ENCODE assay signal across 15 cellular contexts in the genomic region with DNA sequence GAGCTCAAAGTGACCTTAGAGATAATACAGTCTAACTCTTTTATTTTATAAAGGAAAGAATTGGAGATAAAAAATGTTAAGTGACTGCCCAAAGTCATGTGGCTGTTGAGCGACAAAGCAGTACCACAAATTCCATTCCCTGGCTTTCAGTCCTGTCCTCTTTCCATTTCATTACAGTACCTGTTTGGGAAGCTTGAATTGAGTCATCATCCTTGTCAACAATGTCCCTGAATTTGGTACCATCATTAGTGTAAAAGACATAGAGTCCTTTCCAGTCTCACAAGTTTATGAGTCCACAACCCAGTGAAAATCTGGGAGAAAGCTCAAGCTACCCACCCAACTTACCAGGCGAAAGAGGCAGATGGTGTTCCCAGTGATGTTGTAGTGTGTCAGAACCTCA. TPM values are rescaled to one million over a fixed set of nuclear protein-coding genes. Genes with fewer than 3 reads are reported as not detected.
"Had no signal": no experiment of that assay in that cellular context is flagged by ENCODE, and none has a peak within 500 bp of the region (broad histone marks: within the 10 kb centered on the region; RNA-seq: fewer than 3 reads in every experiment).

No MANE protein-coding gene starts in this region.

- DNase-seq: activated effector memory CD4-positive, alpha-beta T cell treated with Interleukin-2 at 50 U/mL for 16 hours; amniotic stem cell; brain microvascular endothelial cell; glutamatergic neuron; left lung; posterior cingulate gyrus; thyroid gland had no signal

- H3K9me3 Mint-ChIP-seq: stimulated activated effector memory CD8-positive, alpha-beta T cell treated with anti-CD3 and anti-CD28 coated beads, Interleukin-12 subunit alpha, Interleukin-12 subunit beta, amount 100 ng/mL, for 72 hours had no signal

- H3K27ac ChIP-seq: brain microvascular endothelial cell, esophagus muscularis mucosa, left lung, neutrophil had no signal

- H3K27me3 Mint-ChIP-seq: memory B cell had no signal

- H3K9me3 ChIP-seq: esophagus muscularis mucosa, left lung, neutrophil, thyroid gland had no signal

- H3K36me3 ChIP-seq: brain microvascular endothelial cell, esophagus muscularis mucosa, thyroid gland had no signal

- H3K27me3 ChIP-seq: brain microvascular endothelial cell, esophagus muscularis mucosa, left lung, neutrophil, thyroid gland had no signal

- H3K27ac Mint-ChIP-seq: activated naive CD4-positive, alpha-beta T cell treated with anti-CD3 and anti-CD28 coated beads, Interleukin-2, amount 50 U/mL, for 72 hours; memory B cell; stimulated activated effector memory CD8-positive, alpha-beta T cell treated with anti-CD3 and anti-CD28 coated beads, Interleukin-12 subunit alpha, Interleukin-12 subunit beta, amount 100 ng/mL, for 72 hours had no signal

- H3K4me3 Mint-ChIP-seq: memory B cell; stimulated activated effector memory CD8-positive, alpha-beta T cell treated with anti-CD3 and anti-CD28 coated beads, Interleukin-12 subunit alpha, Interleukin-12 subunit beta, amount 100 ng/mL, for 72 hours had no signal

- ATAC-seq: activated naive CD4-positive, alpha-beta T cell treated with anti-CD3 and anti-CD28 coated beads, Interleukin-2, amount 50 U/mL, for 72 hours; stimulated activated effector memory CD8-positive, alpha-beta T cell treated with anti-CD3 and anti-CD28 coated beads, Interleukin-12 subunit alpha, Interleukin-12 subunit beta, amount 100 ng/mL, for 72 hours had no signal

- H3K4me3 ChIP-seq: esophagus muscularis mucosa, left lung, thyroid gland had no signal

RNA-seq across cellular contexts. Expression of gene ERP27, which starts 3.8 kb away (rescaled TPM):
- total RNA-seq: cerebellum, fibroblast of villous mesenchyme had no signal

RNA-seq across cellular contexts. Expression of gene PDE6H, which starts 38.3 kb away (rescaled TPM):
- total RNA-seq: activated naive CD4-positive, alpha-beta T cell treated with anti-CD3 and anti-CD28 coated beads, Interleukin-2, amount 50 U/mL, for 72 hours; cerebellum; esophagus muscularis mucosa; fibroblast of villous mesenchyme; left lung; T-helper 2 cell treated with Interferon-gamma antibody and Interleukin-4, amounts not matched to agents 100 ng/mL and 5 ng/mL, for 36 hours; thyroid gland had no signal

RNA-seq across cellular contexts. Expression of gene MGP, which starts 48.9 kb away (rescaled TPM):
- total RNA-seq: T-helper 2 cell treated with Interferon-gamma antibody and Interleukin-4, amounts not matched to agents 100 ng/mL and 5 ng/mL, for 36 hours had no signal
